ENCODE assay signal across 18 cellular contexts in the genomic region with DNA sequence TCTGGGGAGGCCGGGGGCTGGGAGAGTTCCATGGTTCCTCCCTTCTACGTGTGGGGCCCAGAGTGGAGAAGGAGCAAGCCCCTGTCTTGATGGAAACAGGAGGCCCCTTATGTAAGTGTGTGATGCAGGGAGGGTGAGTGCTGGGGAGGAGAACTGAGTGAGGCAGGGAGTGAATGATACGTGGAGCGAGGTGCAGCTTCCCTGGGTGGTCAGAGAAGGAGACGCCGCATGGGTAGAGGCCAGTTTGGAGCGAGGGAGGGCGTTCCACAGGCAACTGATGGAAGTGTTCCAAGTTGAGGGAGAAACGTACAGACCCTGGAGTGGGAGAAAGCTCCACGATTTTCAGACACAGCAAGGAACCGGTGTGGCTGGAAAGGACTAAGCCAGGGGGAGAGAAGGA. TPM values are rescaled to one million over a fixed set of nuclear protein-coding genes. Genes with fewer than 3 reads are reported as not detected.
DNase-seq lines count a peak whose midpoint lies in the region; ATAC-seq and TF ChIP-seq lines count a peak whose summit lies in the region.
"Had no signal": no experiment of that assay in that cellular context is flagged by ENCODE, and none has a peak within 500 bp of the region (broad histone marks: within the 10 kb centered on the region; RNA-seq: fewer than 3 reads in every experiment).

No MANE protein-coding gene starts in this region.

- no peaks in the 10 kb centered on the region for H4K20me1 ChIP-seq in PC-9 (ENCODE audit: insufficient read depth)

- peaks cover 45% of the 10 kb centered on the region for H3F3A ChIP-seq in PC-9 (ENCODE audit: insufficient read depth, low read depth)

- H3K9me3 Mint-ChIP-seq in CD4-positive, CD25-positive, alpha-beta regulatory T cell, result peaks cover 0 to 3% (median 0%) of the 10 kb centered on the region in 7 donors
- no peaks in the 10 kb centered on the region for H3K9me3 Mint-ChIP-seq in stimulated activated naive B cell treated with anti-CD40 and anti-IgM and Interleukin-4, amounts not matched to agents 10 μg/mL and 1 μg/mL and 100 μg/mL, for 72 hours

- H3K4me2 ChIP-seq in PC-9, result peak overlapping the region; percentile 99

- intact Hi-C loops in PC-9 (cut with micrococcal nuclease; ENCODE audit: unreplicated experiment), result loop anchor here (2.0 to 5.0 kb wide), 2 partner anchors 45 to 159 kb away; no protein-coding TSS in a partner anchor

- H3K27me3 ChIP-seq in CD4-positive, CD25-positive, alpha-beta regulatory T cell (ENCODE audit: control insufficient read depth, insufficient read depth, low read length), result no peaks in the 10 kb centered on the region
- H3K27me3 ChIP-seq in PC-9 (ENCODE audit: insufficient read depth, low read depth), result no peaks in the 10 kb centered on the region
- H3K27me3 ChIP-seq: BE2C had no signal

- no peaks in the 10 kb centered on the region for H3K9me2 ChIP-seq in PC-9 (ENCODE audit: insufficient read depth)

- TF ChIP-seq CTCF in PC-9 (conservative IDR thresholded peaks at IDR 0.05), result no peak

- H2AFZ ChIP-seq in PC-9, result no peak overlapping the region

- no peak for ATAC-seq in CD4-positive, CD25-positive, alpha-beta regulatory T cell (ENCODE audit: low read depth in 2 of 2)
- no peak for ATAC-seq in stimulated activated naive B cell treated with anti-CD40 and anti-IgM and Interleukin-4, amounts not matched to agents 10 μg/mL and 1 μg/mL and 100 μg/mL, for 72 hours (replicated peaks)
- ATAC-seq in esophagus mucosa, result no peak
- ATAC-seq: PC-3 had no signal

- H3K27ac Mint-ChIP-seq in CD4-positive, CD25-positive, alpha-beta regulatory T cell, result peak overlapping the region in 2 of 3 donors; percentile 24 to 60
- peak overlapping the region; percentile 48 for H3K27ac Mint-ChIP-seq in stimulated activated naive B cell treated with anti-CD40 and anti-IgM and Interleukin-4, amounts not matched to agents 10 μg/mL and 1 μg/mL and 100 μg/mL, for 72 hours

- H3K36me3 Mint-ChIP-seq in CD4-positive, CD25-positive, alpha-beta regulatory T cell, result no peaks in the 10 kb centered on the region
- no peaks in the 10 kb centered on the region for H3K36me3 Mint-ChIP-seq in stimulated activated naive B cell treated with anti-CD40 and anti-IgM and Interleukin-4, amounts not matched to agents 10 μg/mL and 1 μg/mL and 100 μg/mL, for 72 hours

- no peak for DNase-seq in CD4-positive, CD25-positive, alpha-beta regulatory T cell
- no peak for DNase-seq in PC-9
- DNase-seq in left kidney (ENCODE audit: low read depth, low spot score), result peak; percentile 59
- no peak for DNase-seq in stimulated activated naive B cell treated with anti-CD40 and anti-IgM and Interleukin-4, amounts not matched to agents 10 μg/mL and 1 μg/mL and 100 μg/mL, for 72 hours
- DNase-seq in activated T-cell treated with anti-CD3 and anti-CD28 coated beads, Interleukin-2, amount 50 U/mL, for 1 hour, result no peak
- DNase-seq in NCI-H446 (lab: John Stamatoyannopoulos, UW), result no peak
- DNase-seq: ACHN, BE2C, DMS 273 treated with DMSO at 0.1 percent for 48 hours, EL, H7, Kasumi-1, NCI-H1417, NCI-H2029, NCI-H2171 treated with DMSO at 0.1 percent for 48 hours, NCI-H526, PC-3 had no signal

- CTCF ChIA-PET in PC-9 (lab: Charles Lee), result no interaction called here

- peaks cover 0 to 2% (median 0%) of the 10 kb centered on the region in 4 donors for H3K4me1 Mint-ChIP-seq in CD4-positive, CD25-positive, alpha-beta regulatory T cell
- H3K4me1 Mint-ChIP-seq in stimulated activated naive B cell treated with anti-CD40 and anti-IgM and Interleukin-4, amounts not matched to agents 10 μg/mL and 1 μg/mL and 100 μg/mL, for 72 hours, result peaks cover 49 to 69% of the 10 kb centered on the region in 2 donors

- POLR2A ChIA-PET in PC-9 (lab: Charles Lee; ENCODE audit: unreplicated experiment), result no interaction called here

- no peaks in the 10 kb centered on the region for H3K9me3 ChIP-seq in CD4-positive, CD25-positive, alpha-beta regulatory T cell (ENCODE audit: control insufficient read depth in 2 of 2, low read length in 2 of 2)
- H3K9me3 ChIP-seq in PC-9 (ENCODE audit: insufficient read depth, low read depth), result no peaks in the 10 kb centered on the region
- H3K9me3 ChIP-seq: BE2C had no signal

- no peaks in the 10 kb centered on the region for H3K4me1 ChIP-seq in CD4-positive, CD25-positive, alpha-beta regulatory T cell (ENCODE audit: control insufficient read depth, insufficient read depth, low read length, poor library complexity, severe bottlenecking)
- H3K4me1 ChIP-seq in PC-9 (replicated peaks; ENCODE audit: insufficient read depth), result peaks cover 52% of the 10 kb centered on the region
- H3K4me1 ChIP-seq: BE2C had no signal

- no peaks in the 10 kb centered on the region for H3K36me3 ChIP-seq in CD4-positive, CD25-positive, alpha-beta regulatory T cell (ENCODE audit: control insufficient read depth, insufficient read depth, low read length)
- H3K36me3 ChIP-seq in PC-9 (ENCODE audit: low read depth), result peaks cover 15% of the 10 kb centered on the region
- H3K36me3 ChIP-seq: BE2C had no signal

- no peaks in the 10 kb centered on the region for H3K27me3 Mint-ChIP-seq in CD4-positive, CD25-positive, alpha-beta regulatory T cell
- H3K27me3 Mint-ChIP-seq in stimulated activated naive B cell treated with anti-CD40 and anti-IgM and Interleukin-4, amounts not matched to agents 10 μg/mL and 1 μg/mL and 100 μg/mL, for 72 hours, result no peaks in the 10 kb centered on the region

- no peak overlapping the region for H3K4me3 Mint-ChIP-seq in CD4-positive, CD25-positive, alpha-beta regulatory T cell
- no peak overlapping the region for H3K4me3 Mint-ChIP-seq in stimulated activated naive B cell treated with anti-CD40 and anti-IgM and Interleukin-4, amounts not matched to agents 10 μg/mL and 1 μg/mL and 100 μg/mL, for 72 hours

- H3K27ac ChIP-seq in CD4-positive, CD25-positive, alpha-beta regulatory T cell (ENCODE audit: insufficient read depth, low read length, poor library complexity, severe bottlenecking), result no peak overlapping the region
- peak overlapping the region; percentile 97 for H3K27ac ChIP-seq in PC-9

- no peak overlapping the region for H3K4me3 ChIP-seq in CD4-positive, CD25-positive, alpha-beta regulatory T cell (ENCODE audit: low read depth, low read length)
- no peak overlapping the region for H3K4me3 ChIP-seq in PC-9

- no TSS peak for BruUV-seq in PC-9 (replicated peaks; lab: Mats Ljungman, UMichigan)

- H3K79me2 ChIP-seq in PC-9 (ENCODE audit: low read depth), result peaks cover 32% of the 10 kb centered on the region

RNA-seq across cellular contexts. Expression of gene MAG, which starts 16.0 kb away (rescaled TPM):
- total RNA-seq in CD4-positive, CD25-positive, alpha-beta regulatory T cell, result not detected
- under 1 TPM in 2 of 4 donors, not detected in 2; 0.16 to 0.28 TPM for polyA plus RNA-seq in CD4-positive, CD25-positive, alpha-beta regulatory T cell
- 13.4 and 15.3 TPM in 2 replicates for total RNA-seq in PC-9 (2021)
- total RNA-seq in esophagus mucosa, result not detected
- total RNA-seq: PC-3 had no signal

RNA-seq across cellular contexts. Expression of gene CD22, which starts 21.0 kb away (rescaled TPM):
- total RNA-seq in CD4-positive, CD25-positive, alpha-beta regulatory T cell, result 3.3 TPM
- polyA plus RNA-seq in CD4-positive, CD25-positive, alpha-beta regulatory T cell, result 1 to 10 TPM in 1 of 4 donors, under 1 TPM in 2, not detected in 1; 0.15 to 1.9 (median 0.39) TPM
- 28.1 and 29.8 TPM in 2 replicates for total RNA-seq in PC-9 (2021)
- 2.5 TPM for total RNA-seq in esophagus mucosa
- total RNA-seq: H7 had no signal

RNA-seq across cellular contexts. Expression of gene HAMP, which starts 25.7 kb away (rescaled TPM):
- 0.32 TPM for total RNA-seq in CD4-positive, CD25-positive, alpha-beta regulatory T cell
- not detected for polyA plus RNA-seq in CD4-positive, CD25-positive, alpha-beta regulatory T cell
- total RNA-seq in PC-9 (2021) (0.52 TPM in 1 of 2 replicates, not detected in the other), esophagus mucosa (not detected)
- total RNA-seq: H7, PC-3 had no signal

RNA-seq across cellular contexts. Expression of gene USF2, which starts 39.2 kb away (rescaled TPM):
- total RNA-seq in CD4-positive, CD25-positive, alpha-beta regulatory T cell, result 277 TPM
- 10 to 100 TPM in 1 of 4 donors, 1 to 10 TPM in 3; 5.9 to 10.1 (median 6.8) TPM for polyA plus RNA-seq in CD4-positive, CD25-positive, alpha-beta regulatory T cell
- total RNA-seq in PC-9 (2021) (92.1 and 98.2 TPM in 2 replicates), esophagus mucosa (72.3 TPM)

RNA-seq across cellular contexts. Expression of gene FFAR1, which starts 39.7 kb away (rescaled TPM):
- total RNA-seq in CD4-positive, CD25-positive, alpha-beta regulatory T cell, result not detected
- not detected for polyA plus RNA-seq in CD4-positive, CD25-positive, alpha-beta regulatory T cell
- total RNA-seq in PC-9 (2021) (0.23 and 0.44 TPM in 2 replicates), esophagus mucosa (not detected)
- total RNA-seq: H7, PC-3 had no signal

Comparison
In these comparisons a context has a peak if more than half of its experiments do, and no peak if none do; other contexts are left out.
1. RNA of gene MAG, which starts 16.0 kb away (total RNA-seq): 13.4 to 15.3 TPM in PC-9; not detected in CD4-positive, CD25-positive, alpha-beta regulatory T cell (single experiment) and not detected in esophagus mucosa (single experiment); every median in the first group is over 10 times any median in the second.